8 cellular contexts compared by ENCODE assay signal in genomic region chr9:36487482-36488321, GRCh38.
DNase-seq lines count a peak whose midpoint lies in the region; ATAC-seq and TF ChIP-seq lines count a peak whose summit lies in the region.

No MANE protein-coding gene starts in this region.

- peak overlapping the region; percentile 96 for H3K4me3 ChIP-seq in AG10803 (ENCODE audit: low read length)

- DNase-seq in AG10803 (ENCODE audit: low read depth) (peak; percentile 94), NCI-H446 (lab: John Stamatoyannopoulos, UW) (peak; percentile 85 to 97), cerebellar cortex (ENCODE audit: low spot score) (peak; percentile 84), kidney glomerular epithelial cell (lab: John Stamatoyannopoulos, UW) (peak; percentile 82)
- peak; percentile 87 for DNase-seq in activated CD4-positive, CD25-positive, alpha-beta regulatory T cell treated with anti-CD3 and anti-CD28 coated beads, Interleukin-2, amount 50 U/mL, for 72 hours
- DNase-seq in stimulated activated CD4-positive, alpha-beta T cell treated with anti-CD3 and anti-CD28 coated beads, Interleukin-15, amount 100 ng/mL, for 48 hours (ENCODE audit: low read depth in 2 of 2) = peak; percentile 80 to 89

- ATAC-seq in GM19035 (IDR thresholded peaks at IDR 0.05; ENCODE audit: unreplicated experiment) (peak; percentile 80), HG03280 (IDR thresholded peaks at IDR 0.05; ENCODE audit: unreplicated experiment) (peak; percentile 83)

- TF ChIP-seq CTCF in AG10803 (conservative IDR thresholded peaks at IDR 0.05; ENCODE audit: low read length) = no peak; the same call in 1 of the 2 replicates

Comparison
In these comparisons a context has a peak if more than half of its experiments do, and no peak if none do; other contexts are left out.
1. Peak in every context shown above with its lines: DNase-seq, ATAC-seq and H3K4me3 ChIP-seq.